ENCODE assay signal across 9 cellular contexts in genomic region chr13:51397262-51397933, GRCh38. TPM values are rescaled to one million over a fixed set of nuclear protein-coding genes. Genes with fewer than 3 reads are reported as not detected.
DNase-seq lines count a peak whose midpoint lies in the region; ATAC-seq and TF ChIP-seq lines count a peak whose summit lies in the region.
"Had no signal": no experiment of that assay in that cellular context is flagged by ENCODE, and none has a peak within 500 bp of the region (broad histone marks: within the 10 kb centered on the region; RNA-seq: fewer than 3 reads in every experiment).

No MANE protein-coding gene starts in this region.

- no peak for TF ChIP-seq POLR2A in testis (IDR thresholded peaks at IDR 0.05)

- H3K4me1 ChIP-seq in CD8-positive, alpha-beta memory T cell (ENCODE audit: insufficient read depth, low read length): peaks cover 12% of the 10 kb centered on the region
- H3K4me1 ChIP-seq in cardiac muscle cell (ENCODE audit: low read depth) (no peaks in the 10 kb centered on the region), psoas muscle (peaks cover 32% of the 10 kb centered on the region), testis (no peaks in the 10 kb centered on the region)

- no peaks in the 10 kb centered on the region for H3K9me3 ChIP-seq in CD8-positive, alpha-beta memory T cell (ENCODE audit: low read length)
- H3K9me3 ChIP-seq in SK-N-MC (ENCODE audit: low read depth, low read length): no peaks in the 10 kb centered on the region; the same call in none of the 2 replicates
- no peaks in the 10 kb centered on the region for H3K9me3 ChIP-seq in cardiac muscle cell (ENCODE audit: low read depth)
- no peaks in the 10 kb centered on the region for H3K9me3 ChIP-seq in psoas muscle
- no peaks in the 10 kb centered on the region for H3K9me3 ChIP-seq in testis

- peaks cover 0 to 26% (median 8%) of the 10 kb centered on the region in 3 donors for H3K36me3 Mint-ChIP-seq in CD8-positive, alpha-beta memory T cell
- peaks cover 16% of the 10 kb centered on the region for H3K36me3 Mint-ChIP-seq in activated CD4-positive, alpha-beta memory T cell treated with anti-CD3 and anti-CD28 coated beads for 36 hours

- peak overlapping the region in 6 of 8 donors; percentile 8 to 74 (median 23) for H3K27ac Mint-ChIP-seq in CD8-positive, alpha-beta memory T cell
- H3K27ac Mint-ChIP-seq in activated CD4-positive, alpha-beta memory T cell treated with anti-CD3 and anti-CD28 coated beads for 36 hours: no peak overlapping the region
- H3K27ac Mint-ChIP-seq: T-helper 1 cell treated with Interleukin-12 subunit alpha and Interleukin-12 subunit beta and Interleukin-4 antibody, amounts not matched to agents 30 μg/mL and 1 μg/mL, for 36 hours had no signal

- H3K4me1 Mint-ChIP-seq in CD8-positive, alpha-beta memory T cell: peaks cover 66 to 75% (median 72%) of the 10 kb centered on the region in 3 donors
- H3K4me1 Mint-ChIP-seq in activated CD4-positive, alpha-beta memory T cell treated with anti-CD3 and anti-CD28 coated beads for 36 hours (ENCODE audit: low read depth): peaks cover 36% of the 10 kb centered on the region

- no peak overlapping the region for H3K9ac ChIP-seq in SK-N-MC (ENCODE audit: insufficient read length)

- DNase-seq in CD8-positive, alpha-beta memory T cell: no peak
- DNase-seq in SK-N-MC (ENCODE audit: low read depth, low spot score): no peak
- DNase-seq in cardiac muscle cell (ENCODE audit: low read depth in 1 of 2, low spot score in 1 of 2): peak in 1 of 2 donors; percentile 59
- peak in 1 of 2 donors; percentile 51 for DNase-seq in psoas muscle
- DNase-seq in activated CD4-positive, alpha-beta memory T cell treated with anti-CD3 and anti-CD28 coated beads for 36 hours: no peak
- DNase-seq in RPMI8226: no peak
- DNase-seq in CD1c-positive myeloid dendritic cell (ENCODE audit: extremely low spot score): no peak
- no peak for DNase-seq in testis

- no peaks in the 10 kb centered on the region for H3K36me3 ChIP-seq in CD8-positive, alpha-beta memory T cell (ENCODE audit: insufficient read depth, low read length)
- H3K36me3 ChIP-seq in SK-N-MC (ENCODE audit: insufficient read depth, low read length) (peaks cover 74% of the 10 kb centered on the region), cardiac muscle cell (no peaks in the 10 kb centered on the region), psoas muscle (ENCODE audit: insufficient read depth in 1 of 2, low read depth in 1 of 2) (no peaks in the 10 kb centered on the region), testis (ENCODE audit: low read depth, missing control alignments) (no peaks in the 10 kb centered on the region)

- H3K27me3 ChIP-seq in CD8-positive, alpha-beta memory T cell (ENCODE audit: insufficient read depth, low read length, poor library complexity, severe bottlenecking): no peaks in the 10 kb centered on the region
- H3K27me3 ChIP-seq in cardiac muscle cell: no peaks in the 10 kb centered on the region
- no peaks in the 10 kb centered on the region for H3K27me3 ChIP-seq in psoas muscle (ENCODE audit: insufficient read depth in 3 of 3, low read length in 2 of 3)
- H3K27me3 ChIP-seq in testis: no peaks in the 10 kb centered on the region

- peak overlapping the region in 1 of 7 donors; percentile 29 for H3K4me3 Mint-ChIP-seq in CD8-positive, alpha-beta memory T cell
- H3K4me3 Mint-ChIP-seq in activated CD4-positive, alpha-beta memory T cell treated with anti-CD3 and anti-CD28 coated beads for 36 hours: no peak overlapping the region
- H3K4me3 Mint-ChIP-seq: T-helper 1 cell treated with Interleukin-12 subunit alpha and Interleukin-12 subunit beta and Interleukin-4 antibody, amounts not matched to agents 30 μg/mL and 1 μg/mL, for 36 hours had no signal

- no peak overlapping the region for H3K4me3 ChIP-seq in CD8-positive, alpha-beta memory T cell (ENCODE audit: low read length)
- H3K4me3 ChIP-seq in SK-N-MC (no peak overlapping the region), cardiac muscle cell (no peak overlapping the region), psoas muscle (no peak overlapping the region), testis (no peak overlapping the region)

- CTCF ChIA-PET in CD8-positive, alpha-beta memory T cell (lab: Charles Lee): no interaction called here
- CTCF ChIA-PET in activated CD4-positive, alpha-beta memory T cell treated with anti-CD3 and anti-CD28 coated beads for 36 hours (lab: Charles Lee): no interaction called here

- WGBS in psoas muscle, 3 donors: 62 to 66% (median 65%) methylated on average over 6 of the region's 6 CpGs
- WGBS in testis, 2 donors: 75 to 79% methylated on average over 6 of the region's 6 CpGs

- peak; percentile 77 to 93 (median 88) for ATAC-seq in psoas muscle

- H3K27ac ChIP-seq in CD8-positive, alpha-beta memory T cell (ENCODE audit: low read depth, low read length): no peak overlapping the region
- H3K27ac ChIP-seq in SK-N-MC (peak overlapping the region; percentile 81), cardiac muscle cell (peak overlapping the region; percentile 3), psoas muscle (peak overlapping the region; percentile 51), testis (no peak overlapping the region)

- H3K27me3 Mint-ChIP-seq in CD8-positive, alpha-beta memory T cell: no peaks in the 10 kb centered on the region
- no peaks in the 10 kb centered on the region for H3K27me3 Mint-ChIP-seq in activated CD4-positive, alpha-beta memory T cell treated with anti-CD3 and anti-CD28 coated beads for 36 hours

- POLR2A ChIA-PET in CD8-positive, alpha-beta memory T cell (lab: Charles Lee): interaction anchor here (0.6 kb wide), 1 partner anchor 398 kb away, joined by 3 read pairs; no protein-coding TSS in a partner anchor
- POLR2A ChIA-PET in activated CD4-positive, alpha-beta memory T cell treated with anti-CD3 and anti-CD28 coated beads for 36 hours (lab: Charles Lee): no interaction called here

- TF ChIP-seq CTCF in cardiac muscle cell (IDR thresholded peaks at IDR 0.05; ENCODE audit: low read depth, low read length) (no peak), psoas muscle (IDR thresholded peaks at IDR 0.05) (no peak), testis (IDR thresholded peaks at IDR 0.05) (no peak)

- H3K9me3 Mint-ChIP-seq in CD8-positive, alpha-beta memory T cell: no peaks in the 10 kb centered on the region
- no peaks in the 10 kb centered on the region for H3K9me3 Mint-ChIP-seq in activated CD4-positive, alpha-beta memory T cell treated with anti-CD3 and anti-CD28 coated beads for 36 hours
- H3K9me3 Mint-ChIP-seq: T-helper 1 cell treated with Interleukin-12 subunit alpha and Interleukin-12 subunit beta and Interleukin-4 antibody, amounts not matched to agents 30 μg/mL and 1 μg/mL, for 36 hours had no signal

- intact Hi-C loops in psoas muscle (cut with DNase I) (loop anchor here in 1 of 2 donors (5.0 kb wide), 1 partner anchor 55 kb away; the partner anchor contains the start of gene INTS6), testis (cut with DNase I; ENCODE audit: low total_unique reads) (no loop called here)
- intact Hi-C loops in activated CD4-positive, alpha-beta memory T cell treated with anti-CD3 and anti-CD28 coated beads for 36 hours (cut with micrococcal nuclease): no loop called here

RNA-seq across cellular contexts. Expression of gene INTS6, which starts 55.4 kb away (rescaled TPM):
- 10 to 100 TPM; 56.6 to 58.2 TPM for total RNA-seq in CD8-positive, alpha-beta memory T cell
- 28.4 TPM for polyA plus RNA-seq in CD8-positive, alpha-beta memory T cell
- total RNA-seq in cardiac muscle cell (22.5 and 23.3 TPM in 2 replicates), psoas muscle (10 to 100 TPM; 14.4 to 19.2 (median 17.6) TPM), testis (100 to 1,000 TPM in 1 of 2 donors, 10 to 100 TPM in 1; 97.6 to 132 TPM)
- polyA plus RNA-seq in cardiac muscle cell (29.7 and 32.8 TPM in 2 replicates), psoas muscle (10 to 100 TPM in 1 of 3 donors, 1 to 10 TPM in 2; 6.4 to 11.2 (median 8.8) TPM), testis (ENCODE audit: insufficient read depth, low read depth, low replicate concordance) (130 TPM)
- 10 to 100 TPM; 44.4 to 47.1 TPM for total RNA-seq in activated CD4-positive, alpha-beta memory T cell treated with anti-CD3 and anti-CD28 coated beads for 36 hours

RNA-seq across cellular contexts. Expression of gene SERPINE3, which starts 57.9 kb away (rescaled TPM):
- not detected for total RNA-seq in CD8-positive, alpha-beta memory T cell
- polyA plus RNA-seq in CD8-positive, alpha-beta memory T cell: not detected
- 0.74 TPM in 1 of 2 replicates, not detected in the other for total RNA-seq in cardiac muscle cell
- 0.80 and 0.92 TPM in 2 replicates for polyA plus RNA-seq in cardiac muscle cell
- not detected for total RNA-seq in psoas muscle
- under 1 TPM in 1 of 3 donors, not detected in 2; 0.03 TPM for polyA plus RNA-seq in psoas muscle
- total RNA-seq in activated CD4-positive, alpha-beta memory T cell treated with anti-CD3 and anti-CD28 coated beads for 36 hours: not detected
- under 1 TPM in 1 of 2 donors, not detected in 1; 0.12 TPM for total RNA-seq in testis
- 0.70 TPM for polyA plus RNA-seq in testis (ENCODE audit: insufficient read depth, low read depth, low replicate concordance)

Comparison
In these comparisons a context has a peak if more than half of its experiments do, and no peak if none do; other contexts are left out.
1. H3K27ac ChIP-seq: peak in SK-N-MC (single experiment), cardiac muscle cell (single experiment) and psoas muscle (single experiment); none in CD8-positive, alpha-beta memory T cell (single experiment) and testis (0 of 2).